Comparison of ENCODE assay signal across 8 cellular contexts in genomic region chr20:35446356-35447078, GRCh38. TPM values are rescaled to one million over a fixed set of nuclear protein-coding genes. Genes with fewer than 3 reads are reported as not detected.
DNase-seq lines count a peak whose midpoint lies in the region; ATAC-seq lines count a peak whose summit lies in the region.

No MANE protein-coding gene starts in this region.

- H3K27me3 Mint-ChIP-seq in T-helper 2 cell treated with Interferon-gamma antibody and Interleukin-4, amounts not matched to agents 5 μg/mL and 100 μg/mL, for 36 hours (ENCODE audit: low read depth): peaks cover 2% of the 10 kb centered on the region
- H3K27me3 Mint-ChIP-seq in activated CD4-positive, alpha-beta memory T cell treated with anti-CD3 and anti-CD28 coated beads for 36 hours: peaks cover 4% of the 10 kb centered on the region
- H3K27me3 Mint-ChIP-seq in stimulated activated naive CD8-positive, alpha-beta T cell treated with anti-CD3 and anti-CD28 coated beads, Interleukin-15, Interleukin-2, amounts not matched to agents 100 ng/mL and 50 ng/mL, for 24 hours: peaks cover 5% of the 10 kb centered on the region

- H3K36me3 Mint-ChIP-seq in T-helper 2 cell treated with Interferon-gamma antibody and Interleukin-4, amounts not matched to agents 5 μg/mL and 100 μg/mL, for 36 hours (ENCODE audit: low read depth): no peaks in the 10 kb centered on the region
- no peaks in the 10 kb centered on the region for H3K36me3 Mint-ChIP-seq in activated CD4-positive, alpha-beta memory T cell treated with anti-CD3 and anti-CD28 coated beads for 36 hours
- no peaks in the 10 kb centered on the region for H3K36me3 Mint-ChIP-seq in stimulated activated naive CD8-positive, alpha-beta T cell treated with anti-CD3 and anti-CD28 coated beads, Interleukin-15, Interleukin-2, amounts not matched to agents 100 ng/mL and 50 ng/mL, for 24 hours (ENCODE audit: low read depth)

- intact Hi-C loops in activated CD4-positive, alpha-beta memory T cell treated with anti-CD3 and anti-CD28 coated beads for 36 hours (cut with micrococcal nuclease): loop anchor here (1.0 to 5.0 kb wide), 2 partner anchors 34 to 143 kb away; partner anchors contain the start of gene UQCC1
- intact Hi-C loops in left ventricle myocardium superior (cut with micrococcal nuclease): no loop called here

- peak overlapping the region; percentile 77 for H3K4me3 Mint-ChIP-seq in T-helper 2 cell treated with Interferon-gamma antibody and Interleukin-4, amounts not matched to agents 5 μg/mL and 100 μg/mL, for 36 hours
- H3K4me3 Mint-ChIP-seq in activated CD4-positive, alpha-beta memory T cell treated with anti-CD3 and anti-CD28 coated beads for 36 hours: peak overlapping the region; percentile 70
- H3K4me3 Mint-ChIP-seq in stimulated activated naive CD8-positive, alpha-beta T cell treated with anti-CD3 and anti-CD28 coated beads, Interleukin-15, Interleukin-2, amounts not matched to agents 100 ng/mL and 50 ng/mL, for 24 hours: peak overlapping the region; percentile 84

- no peak for DNase-seq in T-helper 2 cell treated with Interferon-gamma antibody and Interleukin-4, amounts not matched to agents 5 μg/mL and 100 μg/mL, for 36 hours (ENCODE audit: low spot score)
- DNase-seq in T-helper 2 cell (no peak), left ventricle myocardium superior (no peak)
- no peak for DNase-seq in activated CD4-positive, alpha-beta memory T cell treated with anti-CD3 and anti-CD28 coated beads for 36 hours

- POLR2A ChIA-PET in activated CD4-positive, alpha-beta memory T cell treated with anti-CD3 and anti-CD28 coated beads for 36 hours (lab: Charles Lee): no interaction called here

- H3K27ac Mint-ChIP-seq in T-helper 2 cell treated with Interferon-gamma antibody and Interleukin-4, amounts not matched to agents 5 μg/mL and 100 μg/mL, for 36 hours: no peak overlapping the region
- no peak overlapping the region for H3K27ac Mint-ChIP-seq in activated CD4-positive, alpha-beta memory T cell treated with anti-CD3 and anti-CD28 coated beads for 36 hours
- H3K27ac Mint-ChIP-seq in stimulated activated naive CD8-positive, alpha-beta T cell treated with anti-CD3 and anti-CD28 coated beads, Interleukin-15, Interleukin-2, amounts not matched to agents 100 ng/mL and 50 ng/mL, for 24 hours: no peak overlapping the region

- CTCF ChIA-PET in activated CD4-positive, alpha-beta memory T cell treated with anti-CD3 and anti-CD28 coated beads for 36 hours (lab: Charles Lee): interaction anchor here (0.6 to 7.2 kb wide), 17 partner anchors 8 to 369 kb away, joined by 3 to 99 read pairs (median 4); partner anchors contain the start of genes CEP250, EDEM2 and GDF5

- peaks cover 4% of the 10 kb centered on the region for H3K4me1 Mint-ChIP-seq in T-helper 2 cell treated with Interferon-gamma antibody and Interleukin-4, amounts not matched to agents 5 μg/mL and 100 μg/mL, for 36 hours (ENCODE audit: low read depth)
- peaks cover 7% of the 10 kb centered on the region for H3K4me1 Mint-ChIP-seq in activated CD4-positive, alpha-beta memory T cell treated with anti-CD3 and anti-CD28 coated beads for 36 hours (ENCODE audit: low read depth)
- H3K4me1 Mint-ChIP-seq in stimulated activated naive CD8-positive, alpha-beta T cell treated with anti-CD3 and anti-CD28 coated beads, Interleukin-15, Interleukin-2, amounts not matched to agents 100 ng/mL and 50 ng/mL, for 24 hours (ENCODE audit: low read depth): peaks cover 4% of the 10 kb centered on the region

- H3K9me3 Mint-ChIP-seq in T-helper 2 cell treated with Interferon-gamma antibody and Interleukin-4, amounts not matched to agents 5 μg/mL and 100 μg/mL, for 36 hours: no peaks in the 10 kb centered on the region
- H3K9me3 Mint-ChIP-seq in activated CD4-positive, alpha-beta memory T cell treated with anti-CD3 and anti-CD28 coated beads for 36 hours: no peaks in the 10 kb centered on the region
- H3K9me3 Mint-ChIP-seq in stimulated activated naive CD8-positive, alpha-beta T cell treated with anti-CD3 and anti-CD28 coated beads, Interleukin-15, Interleukin-2, amounts not matched to agents 100 ng/mL and 50 ng/mL, for 24 hours: no peaks in the 10 kb centered on the region

- ATAC-seq in left ventricle myocardium superior: peak; percentile 28
- no peak for ATAC-seq in HG03565 (IDR thresholded peaks at IDR 0.05; ENCODE audit: unreplicated experiment)
- ATAC-seq in GM18858 (IDR thresholded peaks at IDR 0.05; ENCODE audit: unreplicated experiment): no peak
- ATAC-seq in GM18498 (IDR thresholded peaks at IDR 0.05; ENCODE audit: unreplicated experiment): no peak

RNA-seq across cellular contexts. Expression of gene GDF5, which starts 8.5 kb away (rescaled TPM):
- not detected for total RNA-seq in activated CD4-positive, alpha-beta memory T cell treated with anti-CD3 and anti-CD28 coated beads for 36 hours
- 0.12 TPM for total RNA-seq in left ventricle myocardium superior

RNA-seq across cellular contexts. Expression of gene CEP250, which starts 8.9 kb away (rescaled TPM):
- 10 to 100 TPM; 47.2 to 60.8 TPM for total RNA-seq in activated CD4-positive, alpha-beta memory T cell treated with anti-CD3 and anti-CD28 coated beads for 36 hours
- 17.7 TPM for total RNA-seq in left ventricle myocardium superior

RNA-seq across cellular contexts. Expression of gene UQCC1, which starts 34.7 kb away (rescaled TPM):
- total RNA-seq in activated CD4-positive, alpha-beta memory T cell treated with anti-CD3 and anti-CD28 coated beads for 36 hours: 10 to 100 TPM; 44.4 to 48.6 TPM
- 153 TPM for total RNA-seq in left ventricle myocardium superior
